In genomic region chr1:200880212-200880611, GRCh38 we compare ENCODE assay signal across 9 cellular contexts. TPM values are rescaled to one million over a fixed set of nuclear protein-coding genes. Genes with fewer than 3 reads are reported as not detected.
DNase-seq lines count a peak whose midpoint lies in the region; ATAC-seq and TF ChIP-seq lines count a peak whose summit lies in the region.
"Had no signal": no experiment of that assay in that cellular context is flagged by ENCODE, and none has a peak within 500 bp of the region (broad histone marks: within the 10 kb centered on the region; RNA-seq: fewer than 3 reads in every experiment).

No MANE protein-coding gene starts in this region.

- no peak overlapping the region for H3K27ac ChIP-seq in gastrocnemius medialis
- H3K27ac ChIP-seq in mesendoderm (ENCODE audit: low read depth, low read length): no peak overlapping the region
- H3K27ac ChIP-seq: neural progenitor cell had no signal

- H3K79me2 ChIP-seq in mesendoderm (ENCODE audit: control insufficient read depth, insufficient read depth, low read length): no peaks in the 10 kb centered on the region

- H2AK5ac ChIP-seq in mesendoderm (ENCODE audit: low read length): no peak overlapping the region

- H3K4me2 ChIP-seq in mesendoderm (ENCODE audit: low read length): no peak overlapping the region
- H3K4me2 ChIP-seq: neural progenitor cell had no signal

- H4K5ac ChIP-seq in mesendoderm (ENCODE audit: low read length): no peak overlapping the region

- DNase-seq in NCI-H1417 (lab: John Stamatoyannopoulos, UW) (peak in 2 of 3 experiments; percentile 35 to 77), NCI-H1417 treated with DMSO at 0.1 percent for 48 hours (lab: John Stamatoyannopoulos, UW) (no peak), GM20000 (ENCODE audit: low spot score) (peak; percentile 42), foreskin melanocyte (peak; percentile 93), gastrocnemius medialis (no peak), T1000 (lab: John Stamatoyannopoulos, UW) (no peak), mesendoderm (no peak)

- no peaks in the 10 kb centered on the region for H3K79me1 ChIP-seq in mesendoderm (ENCODE audit: low read length)

- H3K4me1 ChIP-seq in gastrocnemius medialis (no peaks in the 10 kb centered on the region), mesendoderm (ENCODE audit: control insufficient read depth, low read depth, low read length) (peaks cover 6% of the 10 kb centered on the region)

- no peak overlapping the region for H3K4ac ChIP-seq in mesendoderm (ENCODE audit: low read depth, low read length)

- no peak overlapping the region for H3K18ac ChIP-seq in mesendoderm (ENCODE audit: low read length)

- no CpG with 5 or more reads among the region's 3 CpGs for WGBS in mesendoderm (ENCODE audit: extremely low coverage, insufficient coverage, low lambda C conversion rate)

- no peak for TF ChIP-seq POLR2A in gastrocnemius medialis (IDR thresholded peaks at IDR 0.05)

- H2BK120ac ChIP-seq in mesendoderm (ENCODE audit: low read depth, low read length): no peak overlapping the region

- ATAC-seq in HG03460 (IDR thresholded peaks at IDR 0.05; ENCODE audit: unreplicated experiment): peak; percentile 47
- ATAC-seq in gastrocnemius medialis: no peak

- TF ChIP-seq CTCF in GM20000 (IDR thresholded peaks at IDR 0.05; ENCODE audit: extremely low read depth, missing control alignments) (no peak), gastrocnemius medialis (IDR thresholded peaks at IDR 0.05 in 4 of 5, conservative IDR thresholded peaks at IDR 0.05 in 1 of 5) (no peak)

- no peak overlapping the region for H3K23ac ChIP-seq in mesendoderm (ENCODE audit: low read length)

- no peak overlapping the region for H4K8ac ChIP-seq in mesendoderm (ENCODE audit: low read depth, low read length)

- no peak overlapping the region for H2BK5ac ChIP-seq in mesendoderm (ENCODE audit: low read length)

- no peaks in the 10 kb centered on the region for H3K9me3 ChIP-seq in gastrocnemius medialis

- no peak overlapping the region for H3K4me3 ChIP-seq in gastrocnemius medialis
- no peak overlapping the region for H3K4me3 ChIP-seq in mesendoderm (ENCODE audit: low read length)
- H3K4me3 ChIP-seq: neural progenitor cell had no signal

- in situ Hi-C loops in gastrocnemius medialis (cut with MboI; ENCODE audit: low sequenced_read_pairs in 4 of 4): no loop called here

- H3K27me3 ChIP-seq in gastrocnemius medialis (peaks cover 0 to 9% (median 0%) of the 10 kb centered on the region in 3 donors), mesendoderm (ENCODE audit: insufficient read depth, low read length, poor library complexity) (no peaks in the 10 kb centered on the region)
- H3K27me3 ChIP-seq: neural progenitor cell had no signal

- H3K9ac ChIP-seq in mesendoderm (ENCODE audit: low read length): no peak overlapping the region
- H3K9ac ChIP-seq: neural progenitor cell had no signal

- H3K56ac ChIP-seq in mesendoderm (ENCODE audit: low read length): no peak overlapping the region

- H3K36me3 ChIP-seq in gastrocnemius medialis (no peaks in the 10 kb centered on the region), mesendoderm (ENCODE audit: control insufficient read depth, insufficient read depth, low read length) (no peaks in the 10 kb centered on the region)
- H3K36me3 ChIP-seq: neural progenitor cell had no signal

- no peak overlapping the region for H2BK15ac ChIP-seq in mesendoderm (replicated peaks; ENCODE audit: low read depth)

- intact Hi-C loops in gastrocnemius medialis (cut with DNase I; ENCODE audit: low total_unique reads): no loop called here

RNA-seq across cellular contexts. Expression of gene GPR25, which starts 7.4 kb away (rescaled TPM):
- total RNA-seq in gastrocnemius medialis: under 1 TPM in 1 of 4 donors, not detected in 3; 0.24 TPM
- not detected for polyA plus RNA-seq in mesendoderm (2013, experiment 1 of 2)
- polyA plus RNA-seq in mesendoderm (2013, experiment 2 of 2): not detected

RNA-seq across cellular contexts. Expression of gene INAVA, which starts 14.5 kb away (rescaled TPM):
- total RNA-seq in gastrocnemius medialis: under 1 TPM in 1 of 4 donors, not detected in 3; 0.58 TPM
- polyA plus RNA-seq in mesendoderm (2013, experiment 1 of 2): 34.9 TPM
- polyA plus RNA-seq in mesendoderm (2013, experiment 2 of 2): 36.1 TPM

Comparison
In these comparisons a context has a peak if more than half of its experiments do, and no peak if none do; other contexts are left out.
1. DNase-seq: peak in NCI-H1417 (2 of 3), GM20000 (single experiment) and foreskin melanocyte (single experiment); none in NCI-H1417 treated with DMSO at 0.1 percent for 48 hours (single experiment), gastrocnemius medialis (0 of 2), T1000 (single experiment) and mesendoderm (single experiment).